Comparison of ENCODE assay signal across 26 cellular contexts in genomic region chr19:13799669-13800068, GRCh38. TPM values are rescaled to one million over a fixed set of nuclear protein-coding genes. Genes with fewer than 3 reads are reported as not detected.
DNase-seq lines count a peak whose midpoint lies in the region; ATAC-seq, FAIRE-seq and TF ChIP-seq lines count a peak whose summit lies in the region.
"Had no signal": no experiment of that assay in that cellular context is flagged by ENCODE, and none has a peak within 500 bp of the region (broad histone marks: within the 10 kb centered on the region; RNA-seq: fewer than 3 reads in every experiment).

No MANE protein-coding gene starts in this region.

- peak overlapping the region; percentile 28 for H2AK9ac ChIP-seq in IMR-90 (replicated peaks; ENCODE audit: low read depth, low read length, poor library complexity)

- H2BK120ac ChIP-seq in IMR-90 (ENCODE audit: low read depth, low read length) (no peak overlapping the region), mesenchymal stem cell (ENCODE audit: low read depth, low read length) (no peak overlapping the region)

- H3K23ac ChIP-seq in IMR-90 (ENCODE audit: low read depth, low read length): no peak overlapping the region
- H3K23ac ChIP-seq in mesenchymal stem cell (ENCODE audit: low read length in 2 of 2): no peak overlapping the region

- TF ChIP-seq CTCF in HepG2 (CRISPR knock-in tag; IDR thresholded peaks at IDR 0.05) (no peak), right lobe of liver (IDR thresholded peaks at IDR 0.05) (no peak), IMR-90 (conservative IDR thresholded peaks at IDR 0.05; ENCODE audit: low read depth, low read length) (no peak), spleen (IDR thresholded peaks at IDR 0.05 in 8 of 11, conservative IDR thresholded peaks at IDR 0.05 in 3 of 11) (no peak), glutamatergic neuron (IDR thresholded peaks at IDR 0.05; ENCODE audit: partially characterized antibody, unreplicated experiment) (no peak)

- ATAC-seq in HepG2 (no peak), right lobe of liver (no peak), IMR-90 (ENCODE audit: low read depth) (no peak)
- ATAC-seq: A549, GM12878 had no signal

- H3K27ac Mint-ChIP-seq in glutamatergic neuron (ENCODE audit: unreplicated experiment): no peak overlapping the region
- H3K27ac Mint-ChIP-seq: CD14-positive monocyte; CD4-positive, alpha-beta T cell had no signal

- intact Hi-C loops in HepG2 (cut with micrococcal nuclease; ENCODE audit: unreplicated experiment) (loop anchor here (5.0 kb wide), 1 partner anchor 33 kb away; no protein-coding TSS in a partner anchor), right lobe of liver (cut with DNase I) (no loop called here), IMR-90 (cut with micrococcal nuclease) (loop anchor here (5.0 kb wide), 1 partner anchor 38 kb away; no protein-coding TSS in a partner anchor), spleen (cut with DNase I; ENCODE audit: low total_unique reads) (no loop called here)

- in situ Hi-C loops in HepG2 (cut with HindIII; ENCODE audit: extremely low pct_ligation_motif_present, low pct_unique_long_range_greater_than_20kb): no loop called here
- in situ Hi-C loops in IMR-90 (cut with MboI; ENCODE audit: low sequenced_read_pairs): no loop called here

- H3K4me1 Mint-ChIP-seq in glutamatergic neuron (ENCODE audit: low read depth, unreplicated experiment): no peaks in the 10 kb centered on the region

- H3K36me3 Mint-ChIP-seq in glutamatergic neuron (ENCODE audit: unreplicated experiment): peaks cover 6% of the 10 kb centered on the region

- H4K91ac ChIP-seq in IMR-90 (ENCODE audit: insufficient read depth, low read depth, low read length) (no peak overlapping the region), mesenchymal stem cell (ENCODE audit: low read length) (peak overlapping the region; percentile 75)

- H2BK12ac ChIP-seq in mesenchymal stem cell (ENCODE audit: low read length in 2 of 2): no peak overlapping the region

- H3K4me2 ChIP-seq in HepG2 (ENCODE audit: low read depth, low read length) (no peak overlapping the region), IMR-90 (ENCODE audit: low read depth, low read length) (no peak overlapping the region), mesenchymal stem cell (ENCODE audit: low read length, poor library complexity, severe bottlenecking) (no peak overlapping the region)
- H3K4me2 ChIP-seq: A549; BLaER1 treated with 17β-estradiol and CSF1 and Interleukin-3, amounts not matched to agents 10 nM and 100 nM had no signal

- H4K8ac ChIP-seq in IMR-90 (ENCODE audit: low read depth in 2 of 2, low read length in 2 of 2): no peak overlapping the region
- H4K8ac ChIP-seq in mesenchymal stem cell (ENCODE audit: low read length): no peak overlapping the region

- H4K5ac ChIP-seq in IMR-90 (ENCODE audit: low read depth, low read length): no peak overlapping the region

- no peak overlapping the region for H2BK20ac ChIP-seq in IMR-90 (ENCODE audit: low read depth, low read length)

- peaks cover 2% of the 10 kb centered on the region for H3K9me3 Mint-ChIP-seq in glutamatergic neuron (ENCODE audit: unreplicated experiment)
- H3K9me3 Mint-ChIP-seq: CD4-positive, alpha-beta T cell; CD8-positive, alpha-beta memory T cell had no signal

- peaks cover 15% of the 10 kb centered on the region for H3K9me1 ChIP-seq in IMR-90 (ENCODE audit: insufficient read depth, low read length)

- H3K4me3 Mint-ChIP-seq in glutamatergic neuron (ENCODE audit: unreplicated experiment): no peak overlapping the region
- H3K4me3 Mint-ChIP-seq: CD4-positive, alpha-beta T cell; CD8-positive, alpha-beta memory T cell had no signal

- BruUV-seq in HepG2 (replicated peaks; lab: Mats Ljungman, UMichigan) (no TSS peak), IMR-90 (replicated peaks; lab: Mats Ljungman, UMichigan) (no TSS peak)

- no peaks in the 10 kb centered on the region for H3K9me3 ChIP-seq in HepG2 (ENCODE audit: low read length)
- no peaks in the 10 kb centered on the region for H3K9me3 ChIP-seq in right lobe of liver
- H3K9me3 ChIP-seq in IMR-90 (ENCODE audit: control insufficient read depth, insufficient read depth, low read length): no peaks in the 10 kb centered on the region
- H3K9me3 ChIP-seq in mesenchymal stem cell (ENCODE audit: control insufficient read depth, low read length): no peaks in the 10 kb centered on the region
- H3K9me3 ChIP-seq in spleen: no peaks in the 10 kb centered on the region
- H3K9me3 ChIP-seq: A549; BE2C; BLaER1 treated with 17β-estradiol and CSF1 and Interleukin-3, amounts not matched to agents 10 nM and 100 nM; HAP-1 had no signal

- H2AK5ac ChIP-seq in IMR-90 (ENCODE audit: low read depth, low read length): no peak overlapping the region
- no peak overlapping the region for H2AK5ac ChIP-seq in mesenchymal stem cell (ENCODE audit: low read length, severe bottlenecking)

- H2BK15ac ChIP-seq in IMR-90 (ENCODE audit: low read depth, low read length) (no peak overlapping the region), mesenchymal stem cell (ENCODE audit: low read depth, poor library complexity, severe bottlenecking) (peak overlapping the region; percentile 23)

- TF ChIP-seq POLR2A in HepG2 (IDR thresholded peaks at IDR 0.05; ENCODE audit: insufficient read depth in 1 of 2, low read depth in 2 of 2, low read length in 2 of 2) (no peak), right lobe of liver (IDR thresholded peaks at IDR 0.05) (no peak), IMR-90 (IDR thresholded peaks at IDR 0.05; ENCODE audit: low read depth, low read length) (no peak), spleen (IDR thresholded peaks at IDR 0.05) (no peak), GM12892 (IDR thresholded peaks at IDR 0.05; ENCODE audit: low read depth, low read length) (no peak)

- H3K4ac ChIP-seq in IMR-90 (ENCODE audit: low read depth, low read length): no peak overlapping the region
- no peak overlapping the region for H3K4ac ChIP-seq in mesenchymal stem cell (ENCODE audit: low read depth in 1 of 2, low read length in 2 of 2)

- H2AFZ ChIP-seq in HepG2 (ENCODE audit: low read length) (no peak overlapping the region), IMR-90 (replicated peaks; ENCODE audit: low read length, poor library complexity) (no peak overlapping the region), mesenchymal stem cell (ENCODE audit: low read depth, low read length) (no peak overlapping the region)

- H4K20me1 ChIP-seq in HepG2 (ENCODE audit: insufficient read depth, low read length): no peaks in the 10 kb centered on the region
- peaks cover 4% of the 10 kb centered on the region; the same call in 1 of the 2 replicates for H4K20me1 ChIP-seq in IMR-90 (ENCODE audit: insufficient read depth, low read length)

- no peaks in the 10 kb centered on the region for H3K27me3 ChIP-seq in HepG2 (ENCODE audit: control insufficient read depth in 1 of 2, insufficient read depth in 2 of 2, low read length in 2 of 2)
- no peaks in the 10 kb centered on the region for H3K27me3 ChIP-seq in right lobe of liver
- no peaks in the 10 kb centered on the region for H3K27me3 ChIP-seq in IMR-90 (ENCODE audit: control insufficient read depth, insufficient read depth, low read length)
- H3K27me3 ChIP-seq in mesenchymal stem cell (ENCODE audit: control insufficient read depth in 1 of 2, insufficient read depth in 1 of 2, low read length in 2 of 2): no peaks in the 10 kb centered on the region
- H3K27me3 ChIP-seq in spleen (replicated peaks in 1 of 7): no peaks in the 10 kb centered on the region
- H3K27me3 ChIP-seq: BE2C; BLaER1 treated with 17β-estradiol and CSF1 and Interleukin-3, amounts not matched to agents 10 nM and 100 nM had no signal

- H3K79me1 ChIP-seq in IMR-90 (ENCODE audit: low read depth in 1 of 2, low read length in 2 of 2) (peaks cover 16 to 54% of the 10 kb centered on the region in 2 experiments), mesenchymal stem cell (replicated peaks; ENCODE audit: low read length, poor library complexity, severe bottlenecking) (peaks cover 21% of the 10 kb centered on the region)

- no peak for DNase-seq in HepG2 (ENCODE audit: low spot score)
- no peak for DNase-seq in right lobe of liver
- no peak for DNase-seq in IMR-90
- DNase-seq in mesenchymal stem cell: no peak
- DNase-seq in spleen: peak; percentile 74
- no peak for DNase-seq in GM12892 (ENCODE audit: insufficient read length)
- no peak for DNase-seq in SKM-1 treated with dmso at 0.1 percent for 144 hours (lab: John Stamatoyannopoulos, UW; ENCODE audit: unreplicated experiment)
- no peak for DNase-seq in glutamatergic neuron
- DNase-seq: 8988T; ACHN; AML-193; BE2C; CD4-positive, alpha-beta T cell; CD8-positive, alpha-beta memory T cell; DMS 273 treated with DMSO at 0.1 percent for 48 hours; DMS79; EL; GDM1 had no signal

- POLR2A ChIA-PET in HepG2 (lab: Yijun Ruan, JAX) (no interaction called here), IMR-90 (lab: Charles Lee; ENCODE audit: unreplicated experiment) (no interaction called here)

- H3K36me3 ChIP-seq in HepG2 (replicated peaks in 1 of 2; ENCODE audit: control insufficient read depth in 1 of 2, insufficient read depth in 2 of 2, low read length in 2 of 2) (no peaks in the 10 kb centered on the region), right lobe of liver (no peaks in the 10 kb centered on the region), IMR-90 (ENCODE audit: control insufficient read depth, insufficient read depth, low read length) (peaks cover 17% of the 10 kb centered on the region), mesenchymal stem cell (ENCODE audit: control insufficient read depth in 1 of 2, insufficient read depth in 2 of 2, low read depth in 1 of 2, low read length in 2 of 2) (peaks cover 20 to 35% of the 10 kb centered on the region in 2 experiments), spleen (peaks cover 0 to 36% (median 1%) of the 10 kb centered on the region in 6 donors)
- H3K36me3 ChIP-seq: BE2C, HAP-1 had no signal

- TF ChIP-seq EP300 in HepG2 (IDR thresholded peaks at IDR 0.05; ENCODE audit: low read depth in 2 of 2, low read length in 2 of 2): no peak
- TF ChIP-seq EP300 in HepG2 (CRISPR knock-in tag; IDR thresholded peaks at IDR 0.05; ENCODE audit: borderline replicate concordance): no peak

- no peak overlapping the region for H3K56ac ChIP-seq in IMR-90 (ENCODE audit: extremely low read depth, insufficient read depth, low read length)

- H3K4me3 ChIP-seq in HepG2 (replicated peaks in 1 of 3; ENCODE audit: insufficient read depth in 1 of 3, low read depth in 2 of 3, low read length in 3 of 3) (no peak overlapping the region), right lobe of liver (no peak overlapping the region), IMR-90 (ENCODE audit: insufficient read depth, low read depth, low read length) (no peak overlapping the region), mesenchymal stem cell (ENCODE audit: insufficient read depth in 1 of 2, low read depth in 1 of 2, low read length in 2 of 2) (no peak overlapping the region), spleen (no peak overlapping the region)
- H3K4me3 ChIP-seq: A549; BLaER1 treated with 17β-estradiol and CSF1 and Interleukin-3, amounts not matched to agents 10 nM and 100 nM; GM12878; HAP-1 had no signal

- peaks cover 2% of the 10 kb centered on the region for H3K79me2 ChIP-seq in HepG2 (ENCODE audit: insufficient read depth, low read length)

- H3K18ac ChIP-seq in IMR-90 (ENCODE audit: low read depth, low read length) (no peak overlapping the region), mesenchymal stem cell (ENCODE audit: low read depth in 1 of 2, low read length in 2 of 2) (no peak overlapping the region)

- no peak for TF ChIP-seq RAD21 in HepG2 (CRISPR knock-in tag; IDR thresholded peaks at IDR 0.05)
- no peak for TF ChIP-seq RAD21 in IMR-90 (IDR thresholded peaks at IDR 0.05; ENCODE audit: low read length)

- H3K9ac ChIP-seq in HepG2 (ENCODE audit: insufficient read depth, low read depth, low read length) (no peak overlapping the region), IMR-90 (ENCODE audit: low read depth, low read length) (no peak overlapping the region), mesenchymal stem cell (ENCODE audit: low read length) (no peak overlapping the region)
- H3K9ac ChIP-seq: BLaER1 treated with 17β-estradiol and CSF1 and Interleukin-3, amounts not matched to agents 10 nM and 100 nM had no signal

- WGBS in HepG2 (ENCODE audit: low lambda C conversion rate): 80% methylated on average over 13 of the region's 22 CpGs
- WGBS in right lobe of liver (ENCODE audit: insufficient coverage, low coverage, low lambda C conversion rate, missing lambda C conversion rate): 100% methylated on average over 8 of the region's 22 CpGs
- 95% methylated on average over 8 of the region's 22 CpGs; no CpG with 5 or more reads in 1 of the 2 experiments for WGBS in IMR-90 (ENCODE audit: extremely low coverage in 2 of 2, insufficient read length in 1 of 2), 2 experiments
- WGBS in mesenchymal stem cell: 95% methylated on average over 21 of the region's 22 CpGs
- 94 to 96% (median 96%) methylated on average over 18 to 22 of the region's 22 CpGs for WGBS in spleen, 5 donors

- no peak overlapping the region for H3K14ac ChIP-seq in IMR-90 (replicated peaks; ENCODE audit: low read depth, low read length)
- H3K14ac ChIP-seq in mesenchymal stem cell (ENCODE audit: low read length in 2 of 2): no peak overlapping the region

- dilution Hi-C loops in IMR-90 (cut with HindIII; ENCODE audit: low sequenced_read_pairs, unreplicated experiment): no loop called here

- H2BK5ac ChIP-seq in IMR-90 (ENCODE audit: low read depth, low read length, poor library complexity, severe bottlenecking) (no peak overlapping the region), mesenchymal stem cell (ENCODE audit: low read depth, low read length, poor library complexity, severe bottlenecking) (no peak overlapping the region)

- H3K27ac ChIP-seq in HepG2 (ENCODE audit: extremely low read length, insufficient read depth, low read length) (no peak overlapping the region), right lobe of liver (no peak overlapping the region), IMR-90 (ENCODE audit: insufficient read depth, low read length) (no peak overlapping the region), mesenchymal stem cell (ENCODE audit: low read length, poor library complexity, severe bottlenecking) (no peak overlapping the region), spleen (no peak overlapping the region)
- H3K27ac ChIP-seq: BLaER1 treated with 17β-estradiol and CSF1 and Interleukin-3, amounts not matched to agents 10 nM and 100 nM had no signal

- FAIRE-seq in HepG2 (lab: Jason Lieb, UNC) (no peak), GM12892 (lab: Jason Lieb, UNC) (no peak)
- FAIRE-seq: A549, D721Med, GM12878, GM18507, H1 had no signal

- CTCF ChIA-PET in HepG2 (lab: Yijun Ruan, JAX; ENCODE audit: low intra/inter-chr PET ratio, low total read pairs) (no interaction called here), IMR-90 (lab: Yijun Ruan, JAX) (interaction anchor here (0.7 kb wide), 1 partner anchor 255 kb away, joined by 3 read pairs; no protein-coding TSS in a partner anchor)

- peaks cover 28% of the 10 kb centered on the region for H3K4me1 ChIP-seq in HepG2 (ENCODE audit: insufficient read depth, low read length)
- H3K4me1 ChIP-seq in right lobe of liver: peaks cover 0 to 6% (median 0%) of the 10 kb centered on the region in 4 donors
- peaks cover 5% of the 10 kb centered on the region for H3K4me1 ChIP-seq in IMR-90 (ENCODE audit: control insufficient read depth, insufficient read depth, low read length)
- peaks cover 12% of the 10 kb centered on the region for H3K4me1 ChIP-seq in mesenchymal stem cell (ENCODE audit: control insufficient read depth, insufficient read depth, low read depth, low read length)
- peaks cover 11 to 33% (median 27%) of the 10 kb centered on the region in 6 donors for H3K4me1 ChIP-seq in spleen
- H3K4me1 ChIP-seq: BE2C had no signal

- H3K27me3 Mint-ChIP-seq in glutamatergic neuron (ENCODE audit: unreplicated experiment): peaks cover 5% of the 10 kb centered on the region
- H3K27me3 Mint-ChIP-seq: CD4-positive, alpha-beta T cell; CD8-positive, alpha-beta memory T cell had no signal

RNA-seq across cellular contexts. Expression of gene ZSWIM4, which starts 4.4 kb away (rescaled TPM):
- total RNA-seq in HepG2 (2016; rRNA removed; fragmentation: Illumina TruSeq; extraction: Trizol) (0.27 and 0.33 TPM in 2 replicates), right lobe of liver (1 to 10 TPM in 5 of 6 experiments, under 1 TPM in 1; 0.98 to 3.7 (median 1.7) TPM), IMR-90 (2012; rRNA removed) (1.9 and 2.2 TPM in 2 replicates), spleen (10 to 100 TPM in 3 of 7 donors, 1 to 10 TPM in 4; 6.2 to 14.8 (median 9.4) TPM), glutamatergic neuron (ENCODE audit: unreplicated experiment) (46.0 TPM)
- 0.10 and 0.35 TPM in 2 replicates for total RNA-seq in HepG2 (2016; cell fraction: cytosol; rRNA removed; fragmentation: Illumina TruSeq; extraction: Trizol; ENCODE audit: low read depth)
- 0.22 and 0.28 TPM in 2 replicates for total RNA-seq in HepG2 (2016; cell fraction: insoluble cytoplasmic fraction; rRNA removed; fragmentation: Illumina TruSeq; extraction: Trizol)
- 0.09 and 0.14 TPM in 2 replicates for total RNA-seq in HepG2 (2016; cell fraction: membrane; rRNA removed; fragmentation: Illumina TruSeq; extraction: Trizol)
- total RNA-seq in HepG2 (2016; cell fraction: nucleus; rRNA removed; fragmentation: Illumina TruSeq; extraction: Trizol): 0.28 and 0.37 TPM in 2 replicates
- polyA plus RNA-seq in HepG2 (2011; rRNA removed) (0.86 and 1.8 TPM in 2 replicates), IMR-90 (2012; rRNA removed) (6.2 and 7.6 TPM in 2 replicates), spleen (1 to 10 TPM; 1.5 to 4.7 (median 1.7) TPM)
- polyA plus RNA-seq in HepG2 (2011; cell fraction: cytosol; rRNA removed): 0.91 and 1.2 TPM in 2 replicates
- 3.4 and 3.5 TPM in 2 replicates for polyA plus RNA-seq in HepG2 (2011; cell fraction: nucleus; rRNA removed)
- 1.5 and 2.1 TPM in 2 replicates for polyA plus RNA-seq in HepG2 (2012)
- 0.02 TPM in 1 of 2 replicates, not detected in the other for polyA plus RNA-seq in HepG2 (2016; cell fraction: cytosol; fragmentation: Illumina TruSeq; extraction: Trizol; ENCODE audit: low read depth)
- 0.38 and 0.45 TPM in 2 replicates for polyA plus RNA-seq in HepG2 (2016; cell fraction: insoluble cytoplasmic fraction; fragmentation: Illumina TruSeq; extraction: Trizol; ENCODE audit: low read depth)
- 0.14 and 0.20 TPM in 2 replicates for polyA plus RNA-seq in HepG2 (2016; cell fraction: membrane; fragmentation: Illumina TruSeq; extraction: Trizol; ENCODE audit: low read depth)
- polyA plus RNA-seq in HepG2 (2016; cell fraction: nucleus; fragmentation: Illumina TruSeq; extraction: Trizol; ENCODE audit: insufficient read depth, low read depth): 0.48 and 0.55 TPM in 2 replicates
- 1.7 and 5.3 TPM in 2 replicates for polyA minus RNA-seq in HepG2 (2011; rRNA and poly(A)+ RNA removed; ENCODE audit: low replicate concordance)
- polyA minus RNA-seq in HepG2 (2011; cell fraction: cytosol; rRNA and poly(A)+ RNA removed): 2.5 and 2.7 TPM in 2 replicates
- polyA minus RNA-seq in HepG2 (2011; cell fraction: nucleus; rRNA and poly(A)+ RNA removed): 2.1 and 2.4 TPM in 2 replicates
- polyA plus RNA-seq in IMR-90 (2012; cell fraction: cytosol; rRNA removed): 4.7 and 10.4 TPM in 2 replicates
- polyA plus RNA-seq in IMR-90 (2012; cell fraction: nucleus; rRNA removed; ENCODE audit: low replicate concordance): 13.1 and 27.5 TPM in 2 replicates
- polyA plus RNA-seq in mesenchymal stem cell (2013, experiment 1 of 2): 6.3 TPM
- 6.2 TPM for polyA plus RNA-seq in mesenchymal stem cell (2013, experiment 2 of 2)
- 1.8 TPM for polyA plus RNA-seq in GM12892 (2012; ENCODE audit: missing spikeins)

RNA-seq across cellular contexts. Expression of gene C19orf53, which starts 25.4 kb away (rescaled TPM):
- total RNA-seq in HepG2 (2016; rRNA removed; fragmentation: Illumina TruSeq; extraction: Trizol): 127 and 129 TPM in 2 replicates
- 100 and 107 TPM in 2 replicates for total RNA-seq in HepG2 (2016; cell fraction: cytosol; rRNA removed; fragmentation: Illumina TruSeq; extraction: Trizol; ENCODE audit: low read depth)
- 120 and 139 TPM in 2 replicates for total RNA-seq in HepG2 (2016; cell fraction: insoluble cytoplasmic fraction; rRNA removed; fragmentation: Illumina TruSeq; extraction: Trizol)
- 129 and 137 TPM in 2 replicates for total RNA-seq in HepG2 (2016; cell fraction: membrane; rRNA removed; fragmentation: Illumina TruSeq; extraction: Trizol)
- total RNA-seq in HepG2 (2016; cell fraction: nucleus; rRNA removed; fragmentation: Illumina TruSeq; extraction: Trizol): 38.1 and 46.3 TPM in 2 replicates
- 130 and 154 TPM in 2 replicates for polyA plus RNA-seq in HepG2 (2011; rRNA removed)
- polyA plus RNA-seq in HepG2 (2011; cell fraction: cytosol; rRNA removed): 136 and 140 TPM in 2 replicates
- polyA plus RNA-seq in HepG2 (2011; cell fraction: nucleus; rRNA removed): 41.3 and 46.6 TPM in 2 replicates
- polyA plus RNA-seq in HepG2 (2012): 81.4 and 137 TPM in 2 replicates
- 129 and 144 TPM in 2 replicates for polyA plus RNA-seq in HepG2 (2016; cell fraction: cytosol; fragmentation: Illumina TruSeq; extraction: Trizol; ENCODE audit: low read depth)
- 157 and 159 TPM in 2 replicates for polyA plus RNA-seq in HepG2 (2016; cell fraction: insoluble cytoplasmic fraction; fragmentation: Illumina TruSeq; extraction: Trizol; ENCODE audit: low read depth)
- polyA plus RNA-seq in HepG2 (2016; cell fraction: membrane; fragmentation: Illumina TruSeq; extraction: Trizol; ENCODE audit: low read depth): 161 and 164 TPM in 2 replicates
- 79.1 and 91.5 TPM in 2 replicates for polyA plus RNA-seq in HepG2 (2016; cell fraction: nucleus; fragmentation: Illumina TruSeq; extraction: Trizol; ENCODE audit: insufficient read depth, low read depth)
- polyA minus RNA-seq in HepG2 (2011; rRNA and poly(A)+ RNA removed; ENCODE audit: low replicate concordance): 66.1 and 174 TPM in 2 replicates
- 29.3 and 33.8 TPM in 2 replicates for polyA minus RNA-seq in HepG2 (2011; cell fraction: cytosol; rRNA and poly(A)+ RNA removed)
- 14.4 and 17.7 TPM in 2 replicates for polyA minus RNA-seq in HepG2 (2011; cell fraction: nucleus; rRNA and poly(A)+ RNA removed)
- total RNA-seq in right lobe of liver: 100 to 1,000 TPM in 2 of 6 experiments, 10 to 100 TPM in 4; 30.6 to 227 (median 32.8) TPM
- total RNA-seq in IMR-90 (2012; rRNA removed): 61.3 and 68.3 TPM in 2 replicates
- 290 and 349 TPM in 2 replicates for polyA plus RNA-seq in IMR-90 (2012; rRNA removed)
- polyA plus RNA-seq in IMR-90 (2012; cell fraction: cytosol; rRNA removed): 572 and 791 TPM in 2 replicates
- polyA plus RNA-seq in IMR-90 (2012; cell fraction: nucleus; rRNA removed; ENCODE audit: low replicate concordance): 129 and 215 TPM in 2 replicates
- polyA plus RNA-seq in mesenchymal stem cell (2013, experiment 1 of 2): 327 TPM
- 323 TPM for polyA plus RNA-seq in mesenchymal stem cell (2013, experiment 2 of 2)
- 100 to 1,000 TPM in 2 of 7 donors, 10 to 100 TPM in 5; 39.6 to 190 (median 55.5) TPM for total RNA-seq in spleen
- 100 to 1,000 TPM; 137 to 183 (median 164) TPM for polyA plus RNA-seq in spleen
- 218 TPM for polyA plus RNA-seq in GM12892 (2012; ENCODE audit: missing spikeins)
- 68.3 TPM for total RNA-seq in glutamatergic neuron (ENCODE audit: unreplicated experiment)

RNA-seq across cellular contexts. Expression of gene MRI1, which starts 35.3 kb away (rescaled TPM):
- total RNA-seq in HepG2 (2016; rRNA removed; fragmentation: Illumina TruSeq; extraction: Trizol): 15.3 and 20.1 TPM in 2 replicates
- 2.2 and 3.3 TPM in 2 replicates for total RNA-seq in HepG2 (2016; cell fraction: cytosol; rRNA removed; fragmentation: Illumina TruSeq; extraction: Trizol; ENCODE audit: low read depth)
- total RNA-seq in HepG2 (2016; cell fraction: insoluble cytoplasmic fraction; rRNA removed; fragmentation: Illumina TruSeq; extraction: Trizol): 15.0 and 19.2 TPM in 2 replicates
- total RNA-seq in HepG2 (2016; cell fraction: membrane; rRNA removed; fragmentation: Illumina TruSeq; extraction: Trizol): 5.4 and 5.5 TPM in 2 replicates
- 16.8 and 19.8 TPM in 2 replicates for total RNA-seq in HepG2 (2016; cell fraction: nucleus; rRNA removed; fragmentation: Illumina TruSeq; extraction: Trizol)
- 20.6 and 27.7 TPM in 2 replicates for polyA plus RNA-seq in HepG2 (2011; rRNA removed)
- 11.3 and 15.1 TPM in 2 replicates for polyA plus RNA-seq in HepG2 (2011; cell fraction: cytosol; rRNA removed)
- 130 and 140 TPM in 2 replicates for polyA plus RNA-seq in HepG2 (2011; cell fraction: nucleus; rRNA removed)
- 9.3 and 11.3 TPM in 2 replicates for polyA plus RNA-seq in HepG2 (2012)
- polyA plus RNA-seq in HepG2 (2016; cell fraction: cytosol; fragmentation: Illumina TruSeq; extraction: Trizol; ENCODE audit: low read depth): 2.0 and 2.1 TPM in 2 replicates
- polyA plus RNA-seq in HepG2 (2016; cell fraction: insoluble cytoplasmic fraction; fragmentation: Illumina TruSeq; extraction: Trizol; ENCODE audit: low read depth): 14.4 and 15.2 TPM in 2 replicates
- 3.7 TPM in 2 replicates for polyA plus RNA-seq in HepG2 (2016; cell fraction: membrane; fragmentation: Illumina TruSeq; extraction: Trizol; ENCODE audit: low read depth)
- polyA plus RNA-seq in HepG2 (2016; cell fraction: nucleus; fragmentation: Illumina TruSeq; extraction: Trizol; ENCODE audit: insufficient read depth, low read depth): 38.8 and 42.1 TPM in 2 replicates
- polyA minus RNA-seq in HepG2 (2011; rRNA and poly(A)+ RNA removed; ENCODE audit: low replicate concordance): 31.0 and 50.1 TPM in 2 replicates
- 12.0 and 12.5 TPM in 2 replicates for polyA minus RNA-seq in HepG2 (2011; cell fraction: cytosol; rRNA and poly(A)+ RNA removed)
- polyA minus RNA-seq in HepG2 (2011; cell fraction: nucleus; rRNA and poly(A)+ RNA removed): 12.9 and 13.9 TPM in 2 replicates
- total RNA-seq in right lobe of liver: 10 to 100 TPM; 14.5 to 30.5 (median 24.1) TPM
- total RNA-seq in IMR-90 (2012; rRNA removed): 26.7 and 28.9 TPM in 2 replicates
- 37.6 and 45.5 TPM in 2 replicates for polyA plus RNA-seq in IMR-90 (2012; rRNA removed)
- 29.4 and 32.6 TPM in 2 replicates for polyA plus RNA-seq in IMR-90 (2012; cell fraction: cytosol; rRNA removed)
- polyA plus RNA-seq in IMR-90 (2012; cell fraction: nucleus; rRNA removed; ENCODE audit: low replicate concordance): 200 and 405 TPM in 2 replicates
- polyA plus RNA-seq in mesenchymal stem cell (2013, experiment 1 of 2): 26.1 TPM
- 24.1 TPM for polyA plus RNA-seq in mesenchymal stem cell (2013, experiment 2 of 2)
- total RNA-seq in spleen: 10 to 100 TPM; 31.2 to 64.6 (median 36.6) TPM
- polyA plus RNA-seq in spleen: 10 to 100 TPM; 21.2 to 25.1 (median 21.7) TPM
- 14.7 TPM for polyA plus RNA-seq in GM12892 (2012; ENCODE audit: missing spikeins)
- 21.9 TPM for total RNA-seq in glutamatergic neuron (ENCODE audit: unreplicated experiment)

Comparison
In these comparisons a context has a peak if more than half of its experiments do, and no peak if none do; other contexts are left out.
1. intact Hi-C loops: an anchor here in HepG2 (5.0 kb wide) and IMR-90 (5.0 kb wide); none called in right lobe of liver and spleen.